Comparison of ENCODE assay signal across 31 cellular contexts in the genomic region with DNA sequence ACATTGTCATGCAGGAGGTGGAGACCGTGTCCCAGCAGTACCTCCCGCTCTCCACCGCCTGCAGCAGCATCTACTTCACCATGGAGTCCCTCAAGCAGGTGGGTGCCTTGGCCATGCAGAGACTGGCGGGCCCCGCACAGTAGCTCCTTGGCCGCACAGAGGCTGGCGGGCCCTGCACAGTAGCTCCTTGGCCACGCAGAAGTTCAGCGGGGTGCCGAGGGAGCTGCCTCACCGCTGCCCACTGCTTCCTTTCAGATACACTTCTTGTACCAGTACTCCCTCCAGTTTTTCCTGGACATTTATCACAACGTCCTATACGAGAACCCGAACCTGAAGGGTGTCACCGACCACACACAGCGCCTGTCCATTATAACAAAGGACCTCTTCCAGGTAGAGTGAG.
"Had no signal": no experiment of that assay in that cellular context is flagged by ENCODE, and none has a peak within 500 bp of the region (broad histone marks: within the 10 kb centered on the region; RNA-seq: fewer than 3 reads in every experiment).

No MANE protein-coding gene starts in this region.

- H3K27me3 ChIP-seq: adrenal gland, body of pancreas, brain microvascular endothelial cell, breast epithelium had no signal

- H3K9me3 ChIP-seq: adrenal gland, body of pancreas, breast epithelium had no signal

- H3K4me1 ChIP-seq: adrenal gland, body of pancreas, breast epithelium had no signal

- H3K4me1 Mint-ChIP-seq: activated B cell treated with CpG ODN at 0.5 μM for 24 hours; activated CD4-positive, alpha-beta T cell treated with anti-CD3 and anti-CD28 coated beads, Interleukin-2, amount 10 ng/mL, durations not matched to agents 24 days and 14 days; activated naive CD4-positive, alpha-beta T cell treated with anti-CD3 and anti-CD28 coated beads, Interleukin-2, amount 50 U/mL, for 24 hours; activated naive CD8-positive, alpha-beta T cell treated with anti-CD3 and anti-CD28 coated beads for 36 hours; activated T-helper 17 cell treated with anti-CD3 and anti-CD28 coated beads, Interleukin-2, amount 50 U/mL, for 72 hours; T-helper 17 cell had no signal

- H3K4me3 ChIP-seq: adrenal gland, body of pancreas, breast epithelium had no signal

- H3K27me3 Mint-ChIP-seq: activated B cell treated with CpG ODN at 0.5 μM for 24 hours; activated CD4-positive, alpha-beta memory T cell treated with anti-CD3 and anti-CD28 coated beads for 36 hours; activated CD4-positive, alpha-beta T cell treated with anti-CD3 and anti-CD28 coated beads, Interleukin-2, amount 10 ng/mL, durations not matched to agents 24 days and 14 days; activated CD8-positive, alpha-beta T cell treated with anti-CD3 and anti-CD28 coated beads for 36 hours; activated naive CD4-positive, alpha-beta T cell treated with anti-CD3 and anti-CD28 coated beads, Interleukin-2, amount 50 U/mL, for 24 hours; activated naive CD8-positive, alpha-beta T cell treated with anti-CD3 and anti-CD28 coated beads for 36 hours; activated T-helper 17 cell treated with anti-CD3 and anti-CD28 coated beads, Interleukin-2, amount 50 U/mL, for 72 hours; T-helper 17 cell had no signal

- ATAC-seq: activated CD8-positive, alpha-beta T cell treated with anti-CD3 and anti-CD28 coated beads for 36 hours; activated T-cell treated with anti-CD3 and anti-CD28 coated beads, Interleukin-2, amount 50 U/mL, for 4 hours; activated T-cell treated with anti-CD3 and anti-CD28 coated beads, Interleukin-2, amount 50 U/mL, for 72 hours; activated T-helper 17 cell treated with anti-CD3 and anti-CD28 coated beads, Interleukin-2, amount 50 U/mL, for 72 hours; body of pancreas; T-helper 17 cell had no signal

- H3K9me3 Mint-ChIP-seq: activated B cell treated with CpG ODN at 0.5 μM for 24 hours; activated CD4-positive, alpha-beta memory T cell treated with anti-CD3 and anti-CD28 coated beads for 36 hours; activated CD4-positive, alpha-beta T cell treated with anti-CD3 and anti-CD28 coated beads, Interleukin-2, amount 10 ng/mL, durations not matched to agents 24 days and 14 days; activated CD8-positive, alpha-beta T cell treated with anti-CD3 and anti-CD28 coated beads for 36 hours; activated naive CD4-positive, alpha-beta T cell treated with anti-CD3 and anti-CD28 coated beads for 36 hours; activated naive CD4-positive, alpha-beta T cell treated with anti-CD3 and anti-CD28 coated beads, Interleukin-2, amount 50 U/mL, for 24 hours; activated naive CD8-positive, alpha-beta T cell treated with anti-CD3 and anti-CD28 coated beads for 36 hours; activated T-cell treated with anti-CD3 and anti-CD28 coated beads, Interleukin-2, amount 50 U/mL, for 4 hours; activated T-cell treated with anti-CD3 and anti-CD28 coated beads, Interleukin-2, amount 50 U/mL, for 72 hours; activated T-helper 1 cell treated with anti-CD3 and anti-CD28 coated beads, Interleukin-12 subunit alpha, Interleukin-12 subunit beta, Interleukin-2, Interleukin-4 antibody, amounts not matched to agents 30 ng/mL and 10 ng/mL and 1 ng/mL, durations not matched to agents 14 hours and 24 hours and 36 hours; activated T-helper 17 cell treated with anti-CD3 and anti-CD28 coated beads, Interleukin-2, amount 50 U/mL, for 72 hours had no signal

- DNase-seq: activated B cell treated with CpG ODN at 0.5 μM for 24 hours; activated CD4-positive, alpha-beta memory T cell treated with anti-CD3 and anti-CD28 coated beads for 36 hours; activated CD4-positive, alpha-beta T cell treated with anti-CD3 and anti-CD28 coated beads for 4 hours; activated CD4-positive, alpha-beta T cell treated with anti-CD3 and anti-CD28 coated beads, Interleukin-2, amount 10 ng/mL, durations not matched to agents 24 days and 14 days; activated CD4-positive, alpha-beta T cell treated with anti-CD3 and anti-CD28 coated beads, Interleukin-2, amount 50 U/mL, for 1 hour; activated CD4-positive, alpha-beta T cell treated with anti-CD3 and anti-CD28 coated beads, Interleukin-2, amount 50 U/mL, for 4 hours; activated CD4-positive, CD25-positive, alpha-beta regulatory T cell treated with anti-CD3 and anti-CD28 coated beads, Interleukin-2, amount 50 U/mL, for 72 hours; activated CD8-positive, alpha-beta memory T cell treated with anti-CD3 and anti-CD28 coated beads, Interleukin-2, amount 50 U/mL, for 4 hours; activated CD8-positive, alpha-beta T cell treated with anti-CD3 and anti-CD28 coated beads for 36 hours; activated effector memory CD4-positive, alpha-beta T cell treated with anti-CD3 and anti-CD28 coated beads, Interleukin-2, amount 50 U/mL, for 16 hours; activated gamma-delta T cell treated with Interleukin-2 at 50 U/mL for 16 hours; activated naive CD4-positive, alpha-beta T cell; activated naive CD4-positive, alpha-beta T cell treated with anti-CD3 and anti-CD28 coated beads for 36 hours; activated naive CD8-positive, alpha-beta T cell treated with anti-CD3 and anti-CD28 coated beads for 36 hours; activated T-cell treated with anti-CD3 and anti-CD28 coated beads for 4 hours; activated T-cell treated with anti-CD3 and anti-CD28 coated beads, Interleukin-2, amount 50 U/mL, for 1 hour; activated T-cell treated with anti-CD3 and anti-CD28 coated beads, Interleukin-2, amount 50 U/mL, for 4 hours; activated T-cell treated with anti-CD3 and anti-CD28 coated beads, Interleukin-2, amount 50 U/mL, for 72 hours; adrenal gland; amniotic stem cell; aorta; body of pancreas; brain microvascular endothelial cell; central memory CD4-positive, alpha-beta T cell; T-helper 17 cell; T1000 had no signal

- H3K4me3 Mint-ChIP-seq: activated B cell treated with CpG ODN at 0.5 μM for 24 hours; activated CD4-positive, alpha-beta memory T cell treated with anti-CD3 and anti-CD28 coated beads for 36 hours; activated CD4-positive, alpha-beta T cell treated with anti-CD3 and anti-CD28 coated beads, Interleukin-2, amount 10 ng/mL, durations not matched to agents 24 days and 14 days; activated CD8-positive, alpha-beta T cell treated with anti-CD3 and anti-CD28 coated beads for 36 hours; activated naive CD4-positive, alpha-beta T cell treated with anti-CD3 and anti-CD28 coated beads for 36 hours; activated naive CD4-positive, alpha-beta T cell treated with anti-CD3 and anti-CD28 coated beads, Interleukin-2, amount 50 U/mL, for 24 hours; activated naive CD8-positive, alpha-beta T cell treated with anti-CD3 and anti-CD28 coated beads for 36 hours; activated T-cell treated with anti-CD3 and anti-CD28 coated beads, Interleukin-2, amount 50 U/mL, for 4 hours; activated T-cell treated with anti-CD3 and anti-CD28 coated beads, Interleukin-2, amount 50 U/mL, for 72 hours; activated T-helper 1 cell treated with anti-CD3 and anti-CD28 coated beads, Interleukin-12 subunit alpha, Interleukin-12 subunit beta, Interleukin-2, Interleukin-4 antibody, amounts not matched to agents 30 ng/mL and 10 ng/mL and 1 ng/mL, durations not matched to agents 14 hours and 24 hours and 36 hours; activated T-helper 17 cell treated with anti-CD3 and anti-CD28 coated beads, Interleukin-2, amount 50 U/mL, for 72 hours; T-helper 17 cell had no signal

- H3K27ac ChIP-seq: adrenal gland, body of pancreas, brain microvascular endothelial cell, breast epithelium, VCaP had no signal

- H3K27ac Mint-ChIP-seq: activated B cell treated with CpG ODN at 0.5 μM for 24 hours; activated CD4-positive, alpha-beta memory T cell treated with anti-CD3 and anti-CD28 coated beads for 36 hours; activated CD4-positive, alpha-beta T cell treated with anti-CD3 and anti-CD28 coated beads, Interleukin-2, amount 10 ng/mL, durations not matched to agents 24 days and 14 days; activated CD8-positive, alpha-beta T cell treated with anti-CD3 and anti-CD28 coated beads for 36 hours; activated naive CD4-positive, alpha-beta T cell treated with anti-CD3 and anti-CD28 coated beads for 36 hours; activated naive CD4-positive, alpha-beta T cell treated with anti-CD3 and anti-CD28 coated beads, Interleukin-2, amount 50 U/mL, for 24 hours; activated naive CD8-positive, alpha-beta T cell treated with anti-CD3 and anti-CD28 coated beads for 36 hours; activated T-cell treated with anti-CD3 and anti-CD28 coated beads, Interleukin-2, amount 50 U/mL, for 72 hours; activated T-helper 1 cell treated with anti-CD3 and anti-CD28 coated beads, Interleukin-12 subunit alpha, Interleukin-12 subunit beta, Interleukin-2, Interleukin-4 antibody, amounts not matched to agents 30 ng/mL and 10 ng/mL and 1 ng/mL, durations not matched to agents 14 hours and 24 hours and 36 hours; activated T-helper 17 cell treated with anti-CD3 and anti-CD28 coated beads, Interleukin-2, amount 50 U/mL, for 72 hours; T-helper 17 cell had no signal
